Comparison of ENCODE assay signal across 1 cellular context in genomic region chr7:157854066-157854891, GRCh38.
TF ChIP-seq lines count a peak whose summit lies in the region.

No MANE protein-coding gene starts in this region.

TF ChIP-seq in HepG2, 621 proteins besides CTCF, POLR2A, EP300 and RAD21 (continued from another document and continues in another):
- TF ChIP-seq FUBP1 (CRISPR knock-in tag; IDR thresholded peaks at IDR 0.05; ENCODE audit: borderline replicate concordance) (no peak), IRX3 (CRISPR knock-in tag; IDR thresholded peaks at IDR 0.05; ENCODE audit: borderline replicate concordance, low read depth) (no peak), ZSCAN21 (CRISPR knock-in tag; IDR thresholded peaks at IDR 0.05; ENCODE audit: borderline replicate concordance) (no peak), ZNF136 (CRISPR knock-in tag; IDR thresholded peaks at IDR 0.05; ENCODE audit: low read depth) (no peak), RELA (CRISPR knock-in tag; IDR thresholded peaks at IDR 0.05) (no peak), ZNF263 (CRISPR knock-in tag; IDR thresholded peaks at IDR 0.05) (no peak), DR1 (CRISPR knock-in tag; IDR thresholded peaks at IDR 0.05) (no peak), FOXM1 (CRISPR knock-in tag; IDR thresholded peaks at IDR 0.05) (no peak), ZNF761 (CRISPR knock-in tag; conservative IDR thresholded peaks at IDR 0.05) (no peak), CREB3 (CRISPR knock-in tag; IDR thresholded peaks at IDR 0.05) (no peak), TSC22D2 (CRISPR knock-in tag; IDR thresholded peaks at IDR 0.05; ENCODE audit: borderline replicate concordance) (no peak), TBX2 (CRISPR knock-in tag; IDR thresholded peaks at IDR 0.05; ENCODE audit: borderline replicate concordance) (no peak), NPAS2 (CRISPR knock-in tag; IDR thresholded peaks at IDR 0.05; ENCODE audit: borderline replicate concordance) (no peak), ZNF160 (CRISPR knock-in tag; IDR thresholded peaks at IDR 0.05) (no peak), FOXP4 (CRISPR knock-in tag; IDR thresholded peaks at IDR 0.05) (peak; percentile 64), ZNF264 (CRISPR knock-in tag; IDR thresholded peaks at IDR 0.05) (no peak), ARID2 (CRISPR knock-in tag; IDR thresholded peaks at IDR 0.05; ENCODE audit: borderline replicate concordance) (no peak), ISL2 (CRISPR knock-in tag; IDR thresholded peaks at IDR 0.05) (no peak), ZNF280B (CRISPR knock-in tag; IDR thresholded peaks at IDR 0.05; ENCODE audit: borderline replicate concordance) (peak; percentile 29; the same call in 1 of the 2 replicates), NFATC3 (CRISPR knock-in tag; IDR thresholded peaks at IDR 0.05) (no peak), CCDC6 (CRISPR knock-in tag; IDR thresholded peaks at IDR 0.05) (no peak), ZNF513 (CRISPR knock-in tag; conservative IDR thresholded peaks at IDR 0.05) (no peak), TFDP2 (CRISPR knock-in tag; IDR thresholded peaks at IDR 0.05) (peak; percentile 37; the same call in 1 of the 2 replicates), PAWR (CRISPR knock-in tag; IDR thresholded peaks at IDR 0.05; ENCODE audit: borderline replicate concordance) (no peak), TEAD3 (CRISPR knock-in tag; optimal IDR thresholded peaks at IDR 0.05; ENCODE audit: borderline replicate concordance) (no peak), CSRNP1 (CRISPR knock-in tag; IDR thresholded peaks at IDR 0.05) (no peak), RXRB (CRISPR knock-in tag; IDR thresholded peaks at IDR 0.05; ENCODE audit: borderline replicate concordance) (peak; percentile 80), NCOA5 (CRISPR knock-in tag; IDR thresholded peaks at IDR 0.05) (no peak), ATF3 (CRISPR knock-in tag; IDR thresholded peaks at IDR 0.05) (no peak), MAX (IDR thresholded peaks at IDR 0.05) (peak; percentile 90), MYC (CRISPR knock-in tag; IDR thresholded peaks at IDR 0.05; ENCODE audit: borderline replicate concordance) (peak; percentile 91), CBX2 (IDR thresholded peaks at IDR 0.05; ENCODE audit: low read depth, low read length) (no peak), CBX2 (CRISPR knock-in tag; IDR thresholded peaks at IDR 0.05; ENCODE audit: low read depth) (no peak), ZNF543 (CRISPR knock-in tag; IDR thresholded peaks at IDR 0.05) (no peak), PLRG1 (conservative IDR thresholded peaks at IDR 0.05) (no peak), RFXAP (CRISPR knock-in tag; IDR thresholded peaks at IDR 0.05; ENCODE audit: borderline replicate concordance) (no peak), HMGXB3 (CRISPR knock-in tag; IDR thresholded peaks at IDR 0.05; ENCODE audit: borderline replicate concordance) (0 out of 2 replicates have a peak, but pooled peaks have one; percentile 20), ZNF350 (CRISPR knock-in tag; IDR thresholded peaks at IDR 0.05; ENCODE audit: borderline replicate concordance, low read depth) (no peak), TFAP4 (IDR thresholded peaks at IDR 0.05; ENCODE audit: borderline replicate concordance, low read depth) (peak; percentile 94), KLF6 (CRISPR knock-in tag; IDR thresholded peaks at IDR 0.05) (no peak), YEATS4 (CRISPR knock-in tag; IDR thresholded peaks at IDR 0.05; ENCODE audit: borderline replicate concordance) (peak; percentile 85), PHF5A (CRISPR knock-in tag; IDR thresholded peaks at IDR 0.05; ENCODE audit: low read depth, unreplicated experiment) (no peak), ZNF572 (CRISPR knock-in tag; IDR thresholded peaks at IDR 0.05) (0 out of 2 replicates have a peak, but pooled peaks have one; percentile 15), XRCC5 (optimal IDR thresholded peaks at IDR 0.05; ENCODE audit: low read length) (no peak), ZNF639 (CRISPR knock-in tag; conservative IDR thresholded peaks at IDR 0.05) (no peak), KDM1A (CRISPR knock-in tag; IDR thresholded peaks at IDR 0.05) (no peak), MIER3 (CRISPR knock-in tag; IDR thresholded peaks at IDR 0.05; ENCODE audit: borderline replicate concordance) (peak; percentile 59; the same call in 1 of the 2 replicates), ZNF776 (CRISPR knock-in tag; IDR thresholded peaks at IDR 0.05) (no peak), MAFF (IDR thresholded peaks at IDR 0.05; ENCODE audit: low read depth, low read length) (no peak)
